In the genomic region with DNA sequence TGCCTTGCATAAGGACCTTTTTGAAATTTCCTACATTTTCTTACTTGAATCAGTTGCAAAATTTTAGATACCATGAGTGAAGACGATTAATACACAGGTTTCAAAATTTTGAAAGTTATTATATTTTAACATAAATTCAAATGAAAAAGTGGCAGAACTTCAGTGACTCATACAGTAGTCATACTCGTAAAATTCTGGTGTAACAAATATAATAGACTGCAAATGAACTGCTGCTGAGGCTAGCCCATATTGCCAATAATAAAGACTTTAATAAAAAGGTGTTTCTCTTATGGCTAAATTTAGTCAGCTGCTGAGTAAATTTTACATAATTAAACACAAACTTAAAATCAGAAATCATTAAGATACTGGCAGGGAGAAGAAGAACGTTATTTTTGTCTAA, we compare ENCODE assay signal across 28 cellular contexts. TPM values are rescaled to one million over a fixed set of nuclear protein-coding genes. Genes with fewer than 3 reads are reported as not detected.
DNase-seq lines count a peak whose midpoint lies in the region; ATAC-seq and TF ChIP-seq lines count a peak whose summit lies in the region.
"Had no signal": no experiment of that assay in that cellular context is flagged by ENCODE, and none has a peak within 500 bp of the region (broad histone marks: within the 10 kb centered on the region; RNA-seq: fewer than 3 reads in every experiment).

No MANE protein-coding gene starts in this region.

- no peaks in the 10 kb centered on the region for H3K4me1 ChIP-seq in ascending aorta
- H3K4me1 ChIP-seq: suprapubic skin, upper lobe of left lung had no signal

- no peak for TF ChIP-seq CTCF in ascending aorta (IDR thresholded peaks at IDR 0.05)

- H3K4me3 Mint-ChIP-seq in central memory CD8-positive, alpha-beta T cell = no peak overlapping the region
- H3K4me3 Mint-ChIP-seq: activated T-cell treated with anti-CD3 and anti-CD28 coated beads, Interleukin-2, amount 50 U/mL, for 72 hours; CD4-positive, alpha-beta T cell; endodermal cell; IgD-negative memory B cell; nephron; stimulated activated naive B cell treated with anti-CD40 and anti-IgM and Interleukin-4, amounts not matched to agents 10 μg/mL and 1 μg/mL and 100 μg/mL, for 72 hours; T-helper 17 cell had no signal

- H3K27me3 Mint-ChIP-seq in central memory CD8-positive, alpha-beta T cell = no peaks in the 10 kb centered on the region
- H3K27me3 Mint-ChIP-seq: CD4-positive, alpha-beta T cell; IgD-negative memory B cell; stimulated activated naive B cell treated with anti-CD40 and anti-IgM and Interleukin-4, amounts not matched to agents 10 μg/mL and 1 μg/mL and 100 μg/mL, for 72 hours; T-helper 17 cell had no signal

- intact Hi-C loops in ascending aorta (cut with DNase I) = no loop called here

- H3K36me3 Mint-ChIP-seq in central memory CD8-positive, alpha-beta T cell (ENCODE audit: insufficient read depth) = peaks cover 58% of the 10 kb centered on the region

- no peaks in the 10 kb centered on the region for H3K27me3 ChIP-seq in ascending aorta
- H3K27me3 ChIP-seq: gastrocnemius medialis, ovary, suprapubic skin, upper lobe of left lung had no signal

- H3K4me1 Mint-ChIP-seq in central memory CD8-positive, alpha-beta T cell = peaks cover 3% of the 10 kb centered on the region
- H3K4me1 Mint-ChIP-seq: endodermal cell, nephron had no signal

- no peak overlapping the region for H3K4me3 ChIP-seq in ascending aorta
- H3K4me3 ChIP-seq: gastrocnemius medialis, ovary, skin epidermis, suprapubic skin, upper lobe of left lung had no signal

- H3K36me3 ChIP-seq in ascending aorta = peaks cover 63 to 97% of the 10 kb centered on the region in 2 donors
- H3K36me3 ChIP-seq: ovary had no signal

- H3K27ac Mint-ChIP-seq in central memory CD8-positive, alpha-beta T cell (ENCODE audit: low read depth) = peak overlapping the region; percentile 35
- H3K27ac Mint-ChIP-seq: activated T-cell treated with anti-CD3 and anti-CD28 coated beads, Interleukin-2, amount 50 U/mL, for 72 hours; endodermal cell; IgD-negative memory B cell; nephron; stimulated activated naive B cell treated with anti-CD40 and anti-IgM and Interleukin-4, amounts not matched to agents 10 μg/mL and 1 μg/mL and 100 μg/mL, for 72 hours had no signal

- DNase-seq in GM04504 (ENCODE audit: low read depth) (peak; percentile 5), LHCN-M2 (ENCODE audit: low read depth) (peak; percentile 51), stromal cell of bone marrow (ENCODE audit: low read depth) (peak; percentile 9), ascending aorta (ENCODE audit: low spot score in 2 of 2) (no peak), NOMO-1 (lab: John Stamatoyannopoulos, UW; ENCODE audit: unreplicated experiment in 2 of 2) (no peak)
- DNase-seq in central memory CD8-positive, alpha-beta T cell (ENCODE audit: low spot score in 2 of 2) = no peak
- DNase-seq: activated CD4-positive, alpha-beta T cell treated with anti-CD3 and anti-CD28 coated beads, Interleukin-2, amount 50 U/mL, for 48 hours; activated T-cell treated with anti-CD3 and anti-CD28 coated beads, Interleukin-2, amount 50 U/mL, for 72 hours; CD4-positive, alpha-beta T cell; dermis blood vessel endothelial cell; endodermal cell; gastrocnemius medialis; NCI-H1092 treated with DMSO at 0.1 percent for 48 hours; NCI-H1694 treated with DMSO at 0.1 percent for 48 hours; NCI-H446 treated with DMSO at 0.1 percent for 48 hours; NCI-H774; ovary; retina; stimulated activated naive B cell treated with anti-CD40 and anti-IgM and Interleukin-4, amounts not matched to agents 10 μg/mL and 1 μg/mL and 100 μg/mL, for 72 hours; T-helper 17 cell; upper lobe of left lung had no signal

- H3K9me3 Mint-ChIP-seq in central memory CD8-positive, alpha-beta T cell = no peaks in the 10 kb centered on the region
- H3K9me3 Mint-ChIP-seq: activated T-cell treated with anti-CD3 and anti-CD28 coated beads, Interleukin-2, amount 50 U/mL, for 72 hours; CD4-positive, alpha-beta T cell; endodermal cell; IgD-negative memory B cell; nephron; stimulated activated naive B cell treated with anti-CD40 and anti-IgM and Interleukin-4, amounts not matched to agents 10 μg/mL and 1 μg/mL and 100 μg/mL, for 72 hours had no signal

- no peaks in the 10 kb centered on the region for H3K9me3 ChIP-seq in ascending aorta
- H3K9me3 ChIP-seq: gastrocnemius medialis, ovary, suprapubic skin, upper lobe of left lung had no signal

- no peak overlapping the region for H3K27ac ChIP-seq in ascending aorta
- H3K27ac ChIP-seq: ovary, skin epidermis, suprapubic skin, upper lobe of left lung had no signal

- no peak for ATAC-seq in central memory CD8-positive, alpha-beta T cell (replicated peaks; ENCODE audit: extremely low read depth, poor library complexity, severe bottlenecking)
- ATAC-seq in HG03139 (IDR thresholded peaks at IDR 0.05; ENCODE audit: unreplicated experiment) = no peak
- ATAC-seq: activated T-cell treated with anti-CD3 and anti-CD28 coated beads, Interleukin-2, amount 50 U/mL, for 72 hours; esophagus mucosa; gastrocnemius medialis; SK-N-SH treated with all-trans-retinoic acid at 6 μM for 48 hours; stimulated activated naive B cell treated with anti-CD40 and anti-IgM and Interleukin-4, amounts not matched to agents 10 μg/mL and 1 μg/mL and 100 μg/mL, for 72 hours; T-helper 17 cell had no signal

RNA-seq across cellular contexts. Expression of a gene that starts 36.9 kb away (rescaled TPM):
- total RNA-seq in LHCN-M2 (2014; rRNA removed) (70.3 and 87.7 TPM in 2 replicates), ascending aorta (11.8 TPM)
- polyA plus RNA-seq in LHCN-M2 (2012) = 29.3 TPM

Comparison
In these comparisons a context has a peak if more than half of its experiments do, and no peak if none do; other contexts are left out.
1. DNase-seq: peak in GM04504 (single experiment), LHCN-M2 (single experiment) and stromal cell of bone marrow (single experiment); none in central memory CD8-positive, alpha-beta T cell (0 of 2), ascending aorta (0 of 2) and NOMO-1 (0 of 2).